ENCODE assay signal across 22 cellular contexts in genomic region chr1:176017722-176018121, GRCh38.
A peak's percentile ranks its signal among the peaks of the same experiment; 100 is the strongest.
DNase-seq lines count a peak whose midpoint lies in the region; ATAC-seq and TF ChIP-seq lines count a peak whose summit lies in the region.
"Had no signal": no experiment of that assay in that cellular context is flagged by ENCODE, and none has a peak within 500 bp of the region (broad histone marks: within the 10 kb centered on the region; RNA-seq: fewer than 3 reads in every experiment).

No MANE protein-coding gene starts in this region.

- no peak overlapping the region for H2AFZ ChIP-seq in OCI-LY3 (ENCODE audit: low read depth, low read length)
- H2AFZ ChIP-seq: GM23248 had no signal

- H3K36me3 ChIP-seq in OCI-LY3 (replicated peaks; ENCODE audit: low read depth, low read length): no peaks in the 10 kb centered on the region
- no peaks in the 10 kb centered on the region for H3K36me3 ChIP-seq in HAP-1 (replicated peaks)

- H3K4me2 ChIP-seq in OCI-LY3 (ENCODE audit: low read length): peak overlapping the region; percentile 50
- H3K4me2 ChIP-seq: KMS-11 had no signal

- no peaks in the 10 kb centered on the region for H3K4me1 Mint-ChIP-seq in progenitor cell of endocrine pancreas (ENCODE audit: low read depth)

- H3K9ac ChIP-seq in OCI-LY3 (ENCODE audit: low read length): no peak overlapping the region
- H3K9ac ChIP-seq: GM23248, KMS-11 had no signal

- H3K4me1 ChIP-seq in OCI-LY3 (ENCODE audit: low read length) (peaks cover 17% of the 10 kb centered on the region), HAP-1 (no peaks in the 10 kb centered on the region)
- H3K4me1 ChIP-seq: SJSA1 had no signal

- H3K79me2 ChIP-seq in OCI-LY3 (ENCODE audit: low read length): no peaks in the 10 kb centered on the region

- H3K4me3 ChIP-seq in OCI-LY3 (ENCODE audit: low read length) (no peak overlapping the region), HAP-1 (no peak overlapping the region)
- H3K4me3 ChIP-seq: GM23248, SJSA1 had no signal

- in situ Hi-C loops in HAP-1 (cut with MboI; ENCODE audit: low sequenced_read_pairs): no loop called here

- H3K4me3 Mint-ChIP-seq in progenitor cell of endocrine pancreas (ENCODE audit: low read depth): no peak overlapping the region
- H3K4me3 Mint-ChIP-seq: CD8-positive, alpha-beta T cell had no signal

- H3K27ac Mint-ChIP-seq in progenitor cell of endocrine pancreas: no peak overlapping the region
- H3K27ac Mint-ChIP-seq: CD8-positive, alpha-beta T cell had no signal

- H3K9me3 ChIP-seq in OCI-LY3 (ENCODE audit: insufficient read depth, low read length) (no peaks in the 10 kb centered on the region), HAP-1 (no peaks in the 10 kb centered on the region)
- H3K9me3 ChIP-seq: SJSA1 had no signal

- no peaks in the 10 kb centered on the region for H3K27me3 Mint-ChIP-seq in progenitor cell of endocrine pancreas

- peak overlapping the region; percentile 55 for H3K27ac ChIP-seq in OCI-LY3 (ENCODE audit: low read length)
- H3K27ac ChIP-seq: GM23248, KMS-11, SJSA1 had no signal

- no peaks in the 10 kb centered on the region for H4K20me1 ChIP-seq in OCI-LY3 (ENCODE audit: insufficient read depth, low read length)

- H3K27me3 ChIP-seq in OCI-LY3 (ENCODE audit: low read depth, low read length): no peaks in the 10 kb centered on the region
- no peaks in the 10 kb centered on the region for H3K27me3 ChIP-seq in HAP-1 (ENCODE audit: low read depth)
- H3K27me3 ChIP-seq: SJSA1 had no signal

- DNase-seq in SIG-M5 treated with dmso at 0.1 percent for 504 hours (lab: John Stamatoyannopoulos, UW; ENCODE audit: unreplicated experiment) (peak; percentile 12), SIG-M5 (lab: John Stamatoyannopoulos, UW) (no peak), HAP-1 (ENCODE audit: low spot score in 2 of 2) (no peak), progenitor cell of endocrine pancreas (ENCODE audit: low spot score, unreplicated experiment) (no peak)
- DNase-seq: 8988T; CD8-positive, alpha-beta T cell; DMS79 treated with DMSO at 0.1 percent for 48 hours; GM23248; NCI-H1105; NCI-H1694; NCI-H2107; NCI-H2227 treated with DMSO at 0.1 percent for 48 hours; NCI-H524; OCI-M1; T-helper 2 cell had no signal

- ATAC-seq in HG02884 (IDR thresholded peaks at IDR 0.05; ENCODE audit: unreplicated experiment): peak; percentile 60
- no peak for ATAC-seq in HG02588 (IDR thresholded peaks at IDR 0.05; ENCODE audit: unreplicated experiment)
- ATAC-seq in GM18867 (IDR thresholded peaks at IDR 0.05; ENCODE audit: unreplicated experiment): no peak
- ATAC-seq: CD8-positive, alpha-beta T cell; HCT116 had no signal

- no peaks in the 10 kb centered on the region for H3K9me3 Mint-ChIP-seq in progenitor cell of endocrine pancreas (ENCODE audit: low read depth)
- H3K9me3 Mint-ChIP-seq: CD8-positive, alpha-beta T cell had no signal

- H3K36me3 Mint-ChIP-seq in progenitor cell of endocrine pancreas (ENCODE audit: insufficient read depth): peaks cover 8% of the 10 kb centered on the region

- TF ChIP-seq CTCF in OCI-LY3 (IDR thresholded peaks at IDR 0.05; ENCODE audit: low read depth, low read length): no peak
- no peak for TF ChIP-seq CTCF in progenitor cell of endocrine pancreas (IDR thresholded peaks at IDR 0.05; ENCODE audit: unreplicated experiment)
